Comparison of ENCODE assay signal across 1 cellular context in the genomic region with DNA sequence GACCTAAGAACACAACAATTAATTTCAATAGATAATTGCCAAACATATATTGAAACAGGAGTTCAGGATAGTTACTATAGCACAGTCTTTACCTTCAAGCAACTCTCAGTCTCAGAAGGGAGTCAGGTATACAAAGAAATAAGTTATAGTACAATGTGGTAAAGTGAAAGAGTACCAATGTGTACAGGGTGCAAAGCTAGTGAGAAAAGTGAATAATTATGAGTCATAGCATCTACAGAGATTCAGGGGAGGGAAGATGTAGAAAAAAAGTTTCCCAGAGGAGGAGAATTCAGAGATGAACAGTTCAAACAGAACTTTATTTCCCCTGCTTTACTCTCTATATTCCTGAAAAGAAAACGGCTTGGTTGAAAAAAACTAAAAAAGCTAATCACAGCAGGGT.
TF ChIP-seq lines count a peak whose summit lies in the region.

No MANE protein-coding gene starts in this region.

TF ChIP-seq in endothelial cell of umbilical vein, 7 proteins besides CTCF, POLR2A, EP300 and RAD21:
- no peak for TF ChIP-seq JUN (IDR thresholded peaks at IDR 0.05; ENCODE audit: borderline replicate concordance, insufficient read depth, insufficient read length, low read depth)
- peak; percentile 54 for TF ChIP-seq FOS (IDR thresholded peaks at IDR 0.05; ENCODE audit: borderline replicate concordance, insufficient read depth, low read length)
